Comparison of ENCODE assay signal across 24 cellular contexts in genomic region chr17:18105595-18105994, GRCh38.
"Had no signal": no experiment of that assay in that cellular context is flagged by ENCODE, and none has a peak within 500 bp of the region (broad histone marks: within the 10 kb centered on the region; RNA-seq: fewer than 3 reads in every experiment).

No MANE protein-coding gene starts in this region.

- H3K4me3 Mint-ChIP-seq: naive thymus-derived CD4-positive, alpha-beta T cell; nephron; neural progenitor cell; stimulated activated effector memory CD8-positive, alpha-beta T cell treated with anti-CD3 and anti-CD28 coated beads, Interleukin-12 subunit alpha, Interleukin-12 subunit beta, amount 100 ng/mL, for 72 hours had no signal

- DNase-seq: islet precursor cell; left ventricle myocardium inferior; midbrain; mucosa of descending colon; naive thymus-derived CD4-positive, alpha-beta T cell; retina; right cardiac atrium; stimulated activated CD4-positive, alpha-beta T cell treated with anti-CD3 and anti-CD28 coated beads, Interleukin-4, amount 100 ng/mL, for 24 hours; stimulated activated naive CD4-positive, alpha-beta T cell treated with Interleukin-2 at 50 U/mL for 16 hours; stomach; testis; thyroid gland; transverse colon; upper lobe of left lung had no signal

- H2AFZ ChIP-seq: hepatocyte, neural progenitor cell had no signal

- H3K27me3 ChIP-seq: hepatocyte, neural progenitor cell, pancreas, stomach, testis, thyroid gland, transverse colon, upper lobe of left lung, vagina had no signal

- H3K4me1 Mint-ChIP-seq: naive thymus-derived CD4-positive, alpha-beta T cell; nephron; stimulated activated effector memory CD8-positive, alpha-beta T cell treated with anti-CD3 and anti-CD28 coated beads, Interleukin-12 subunit alpha, Interleukin-12 subunit beta, amount 100 ng/mL, for 72 hours had no signal

- H3K9me3 ChIP-seq: left ventricle myocardium inferior, mucosa of descending colon, pancreas, prostate gland, stomach, testis, thyroid gland, transverse colon, upper lobe of left lung, vagina had no signal

- H3K27me3 Mint-ChIP-seq: naive thymus-derived CD4-positive, alpha-beta T cell had no signal

- H3K9ac ChIP-seq: neural progenitor cell had no signal

- ATAC-seq: mucosa of descending colon; naive thymus-derived CD4-positive, alpha-beta T cell; pancreas; right cardiac atrium; sciatic nerve; stimulated activated effector memory CD8-positive, alpha-beta T cell treated with anti-CD3 and anti-CD28 coated beads, Interleukin-12 subunit alpha, Interleukin-12 subunit beta, amount 100 ng/mL, for 72 hours had no signal

- H3K27ac ChIP-seq: hepatocyte, left ventricle myocardium inferior, neural progenitor cell, pancreas, prostate gland, skin epidermis, stomach, testis, thyroid gland, transverse colon, upper lobe of left lung, vagina had no signal

- H3K4me3 ChIP-seq: hepatocyte, left ventricle myocardium inferior, lung, mucosa of descending colon, neural progenitor cell, pancreas, prostate gland, skin epidermis, stomach, testis, thyroid gland, transverse colon, upper lobe of left lung, vagina had no signal

- H3K4me2 ChIP-seq: hepatocyte, neural progenitor cell had no signal

- H3K9me3 Mint-ChIP-seq: naive thymus-derived CD4-positive, alpha-beta T cell; nephron; neural progenitor cell; stimulated activated effector memory CD8-positive, alpha-beta T cell treated with anti-CD3 and anti-CD28 coated beads, Interleukin-12 subunit alpha, Interleukin-12 subunit beta, amount 100 ng/mL, for 72 hours had no signal

- H3K4me1 ChIP-seq: left ventricle myocardium inferior, neural progenitor cell, pancreas, prostate gland, stomach, testis, thyroid gland, transverse colon, upper lobe of left lung, vagina had no signal

- FAIRE-seq: pancreas had no signal

- H3K36me3 ChIP-seq: neural progenitor cell, prostate gland, transverse colon had no signal

- H3K27ac Mint-ChIP-seq: nephron had no signal
